In the genomic region with DNA sequence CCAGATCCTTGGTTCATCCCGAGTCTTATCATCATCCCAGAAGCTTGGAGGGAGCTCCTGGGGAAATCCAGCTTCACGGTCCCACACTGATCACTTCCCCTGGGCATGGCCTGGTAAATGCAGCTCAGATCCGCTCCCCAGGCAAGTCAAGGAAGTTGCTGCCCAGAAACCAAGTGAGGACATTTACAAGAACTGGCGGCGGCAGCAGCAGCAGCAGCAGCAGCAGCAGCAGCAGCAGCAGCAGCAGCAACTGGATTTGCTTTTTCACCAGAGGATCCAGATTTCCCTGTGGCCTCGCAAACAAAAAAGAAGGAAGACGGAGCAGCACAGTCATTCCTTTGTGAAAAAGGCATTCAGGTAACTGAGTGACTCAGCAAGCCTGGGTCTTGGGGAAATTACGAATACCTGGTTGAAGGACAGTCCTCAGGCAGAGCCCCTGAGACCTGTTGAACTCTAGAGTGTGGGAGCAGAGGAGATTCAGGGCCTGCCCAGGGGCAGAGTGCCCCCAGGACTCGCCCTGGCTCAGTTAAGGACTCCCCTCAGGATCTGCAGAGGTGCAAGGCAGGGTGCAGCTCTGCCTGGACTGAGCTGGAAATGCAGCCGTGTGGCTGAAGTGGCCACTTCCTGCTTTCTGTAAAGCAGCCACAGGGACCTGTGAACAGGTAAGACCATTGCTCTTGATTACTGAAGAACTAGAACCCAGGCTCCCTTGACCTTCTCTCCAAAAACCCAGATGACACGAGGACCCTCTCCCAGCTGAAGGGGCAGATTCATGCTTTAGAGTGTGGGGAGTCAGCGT, we compare ENCODE assay signal across 2 cellular contexts.
TF ChIP-seq lines count a peak whose summit lies in the region.

No MANE protein-coding gene starts in this region.

TF ChIP-seq in HEK293, 187 proteins besides CTCF, POLR2A, EP300 and RAD21:
- peak; percentile 20; the same call in 1 of the 2 replicates for TF ChIP-seq SCRT2 (tag by site-specific recombination; IDR thresholded peaks at IDR 0.05)
TF ChIP-seq in HEK293: peak in this region for 1; not testable (repeated sequence) for 186.

TF ChIP-seq in H1, 55 proteins besides CTCF, POLR2A, EP300 and RAD21:
- peak; percentile 52 for TF ChIP-seq BACH1 (IDR thresholded peaks at IDR 0.05; ENCODE audit: low read length)
